Comparison of ENCODE assay signal across 30 cellular contexts in genomic region chr11:19226378-19227195, GRCh38. TPM values are rescaled to one million over a fixed set of nuclear protein-coding genes. Genes with fewer than 3 reads are reported as not detected.
"Had no signal": no experiment of that assay in that cellular context is flagged by ENCODE, and none has a peak within 500 bp of the region (broad histone marks: within the 10 kb centered on the region; RNA-seq: fewer than 3 reads in every experiment).

No MANE protein-coding gene starts in this region.

- H2AFZ ChIP-seq: neural progenitor cell, parathyroid adenoma had no signal

- H3K4me2 ChIP-seq: neural progenitor cell had no signal

- FAIRE-seq: kidney, small intestine had no signal

- H3K4me3 ChIP-seq: left ventricle myocardium inferior, lung, neural progenitor cell, spleen, suprapubic skin, thoracic aorta, tibial artery, uterus had no signal

- ATAC-seq: natural killer cell; right cardiac atrium; sciatic nerve; stimulated activated effector memory CD8-positive, alpha-beta T cell treated with anti-CD3 and anti-CD28 coated beads, Interleukin-12 subunit alpha, Interleukin-12 subunit beta, amount 100 ng/mL, for 72 hours had no signal

- H3K27ac ChIP-seq: neural progenitor cell, neutrophil, parathyroid adenoma, spleen, suprapubic skin, thoracic aorta, tibial artery, uterus had no signal

- DNase-seq: hippocampal formation; kidney; left ventricle myocardium inferior; naive B cell; natural killer cell; nephron progenitor cell; occipital lobe; retina; right cardiac atrium; small intestine; spleen; stimulated activated CD4-positive, alpha-beta T cell treated with anti-CD3 and anti-CD28 coated beads, Interleukin-4, amount 100 ng/mL, for 24 hours; stimulated activated naive CD4-positive, alpha-beta T cell; tibial artery; uterus had no signal

- H3K27me3 ChIP-seq: neural progenitor cell, neutrophil, spleen, suprapubic skin, tibial artery, uterus had no signal

- H3K79me2 ChIP-seq: parathyroid adenoma had no signal

- H3K36me3 ChIP-seq: left ventricle myocardium inferior, neural progenitor cell, suprapubic skin, thoracic aorta, tibial artery, uterus had no signal

- H3K4me1 ChIP-seq: neural progenitor cell, parathyroid adenoma, spleen, tibial artery, uterus had no signal

- H3K9me3 ChIP-seq: neutrophil, spleen, suprapubic skin, thoracic aorta, tibial artery, uterus had no signal

- H3K9ac ChIP-seq: neural progenitor cell, parathyroid adenoma had no signal

RNA-seq across cellular contexts. Expression of gene E2F8, which starts 14.2 kb away (rescaled TPM):
- total RNA-seq: thoracic aorta had no signal

RNA-seq across cellular contexts. Expression of gene CSRP3, which starts 24.8 kb away (rescaled TPM):
- total RNA-seq: kidney, lower leg skin, mesothelial cell of epicardium, mononuclear cell, natural killer cell, osteocyte, posterior vena cava, pulmonary artery endothelial cell, sciatic nerve, spleen, subcutaneous adipose tissue, suprapubic skin, thoracic aorta, uterus had no signal
